ENCODE assay signal across 1 cellular context in the genomic region with DNA sequence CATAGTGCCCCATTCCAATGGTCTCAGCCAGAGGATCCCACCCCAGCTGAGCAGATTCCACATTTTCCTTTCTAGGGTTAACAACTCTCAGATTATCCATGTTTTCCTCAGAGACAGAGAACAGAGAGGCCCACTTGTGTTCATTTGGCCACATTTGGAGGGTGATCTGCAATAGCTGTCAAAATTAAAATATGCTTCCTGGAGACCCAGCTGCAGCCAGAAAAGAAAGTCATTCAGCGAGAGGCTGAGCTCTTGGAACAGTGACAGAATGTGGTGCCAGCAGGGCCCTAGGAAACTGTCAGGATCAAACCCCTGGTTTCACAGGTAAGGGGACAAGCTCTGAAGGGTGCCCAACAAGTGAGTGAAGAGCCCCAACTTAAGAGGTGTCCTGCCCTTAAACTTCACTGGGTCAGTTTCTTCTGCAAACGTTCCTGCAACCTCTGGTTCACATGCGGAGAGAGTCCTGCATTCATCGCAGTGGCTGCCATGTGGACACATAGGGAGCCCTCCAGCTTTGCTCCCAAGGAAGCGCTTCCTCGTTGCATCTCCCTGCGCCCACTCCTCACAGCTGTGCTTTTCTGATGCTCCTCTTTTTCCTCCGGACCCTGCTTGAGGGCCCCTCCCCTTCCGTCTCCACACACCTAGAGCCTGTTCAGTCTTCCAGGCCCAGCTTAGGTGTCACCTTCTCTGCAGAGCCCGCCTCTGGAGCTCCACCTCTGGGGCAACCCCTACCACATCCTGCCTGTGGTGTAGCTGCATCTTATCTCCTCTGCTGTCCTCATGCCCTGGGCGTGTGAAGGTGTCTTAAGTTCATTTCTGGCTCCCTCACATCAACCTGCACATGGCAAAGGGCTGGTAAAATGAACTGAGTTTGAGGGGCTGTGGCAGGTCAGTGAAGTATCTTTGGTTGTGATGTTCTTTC.
TF ChIP-seq lines count a peak whose summit lies in the region.

No MANE protein-coding gene starts in this region.

TF ChIP-seq in K562, 482 proteins besides CTCF, POLR2A, EP300 and RAD21:
- TF ChIP-seq MEIS2 (IDR thresholded peaks at IDR 0.05; ENCODE audit: partially characterized antibody) (peak; percentile 34), HSF4 (CRISPR knock-in tag; IDR thresholded peaks at IDR 0.05; ENCODE audit: borderline replicate concordance) (no peak), BCOR (IDR thresholded peaks at IDR 0.05) (no peak), L3MBTL2 (IDR thresholded peaks at IDR 0.05) (peak; percentile 53; the same call in 1 of the 2 replicates)
- TF ChIP-seq, protein P1, sequence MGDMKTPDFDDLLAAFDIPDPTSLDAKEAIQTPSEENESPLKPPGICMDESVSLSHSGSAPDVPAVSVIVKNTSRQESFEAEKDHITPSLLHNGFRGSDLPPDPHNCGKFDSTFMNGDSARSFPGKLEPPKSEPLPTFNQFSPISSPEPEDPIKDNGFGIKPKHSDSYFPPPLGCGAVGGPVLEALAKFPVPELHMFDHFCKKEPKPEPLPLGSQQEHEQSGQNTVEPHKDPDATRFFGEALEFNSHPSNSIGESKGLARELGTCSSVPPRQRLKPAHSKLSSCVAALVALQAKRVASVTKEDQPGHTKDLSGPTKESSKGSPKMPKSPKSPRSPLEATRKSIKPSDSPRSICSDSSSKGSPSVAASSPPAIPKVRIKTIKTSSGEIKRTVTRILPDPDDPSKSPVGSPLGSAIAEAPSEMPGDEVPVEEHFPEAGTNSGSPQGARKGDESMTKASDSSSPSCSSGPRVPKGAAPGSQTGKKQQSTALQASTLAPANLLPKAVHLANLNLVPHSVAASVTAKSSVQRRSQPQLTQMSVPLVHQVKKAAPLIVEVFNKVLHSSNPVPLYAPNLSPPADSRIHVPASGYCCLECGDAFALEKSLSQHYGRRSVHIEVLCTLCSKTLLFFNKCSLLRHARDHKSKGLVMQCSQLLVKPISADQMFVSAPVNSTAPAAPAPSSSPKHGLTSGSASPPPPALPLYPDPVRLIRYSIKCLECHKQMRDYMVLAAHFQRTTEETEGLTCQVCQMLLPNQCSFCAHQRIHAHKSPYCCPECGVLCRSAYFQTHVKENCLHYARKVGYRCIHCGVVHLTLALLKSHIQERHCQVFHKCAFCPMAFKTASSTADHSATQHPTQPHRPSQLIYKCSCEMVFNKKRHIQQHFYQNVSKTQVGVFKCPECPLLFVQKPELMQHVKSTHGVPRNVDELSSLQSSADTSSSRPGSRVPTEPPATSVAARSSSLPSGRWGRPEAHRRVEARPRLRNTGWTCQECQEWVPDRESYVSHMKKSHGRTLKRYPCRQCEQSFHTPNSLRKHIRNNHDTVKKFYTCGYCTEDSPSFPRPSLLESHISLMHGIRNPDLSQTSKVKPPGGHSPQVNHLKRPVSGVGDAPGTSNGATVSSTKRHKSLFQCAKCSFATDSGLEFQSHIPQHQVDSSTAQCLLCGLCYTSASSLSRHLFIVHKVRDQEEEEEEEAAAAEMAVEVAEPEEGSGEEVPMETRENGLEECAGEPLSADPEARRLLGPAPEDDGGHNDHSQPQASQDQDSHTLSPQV (IDR thresholded peaks at IDR 0.05) = 0 out of 2 replicates have a peak, but pooled peaks have one; percentile 28
- TF ChIP-seq, protein P2, sequence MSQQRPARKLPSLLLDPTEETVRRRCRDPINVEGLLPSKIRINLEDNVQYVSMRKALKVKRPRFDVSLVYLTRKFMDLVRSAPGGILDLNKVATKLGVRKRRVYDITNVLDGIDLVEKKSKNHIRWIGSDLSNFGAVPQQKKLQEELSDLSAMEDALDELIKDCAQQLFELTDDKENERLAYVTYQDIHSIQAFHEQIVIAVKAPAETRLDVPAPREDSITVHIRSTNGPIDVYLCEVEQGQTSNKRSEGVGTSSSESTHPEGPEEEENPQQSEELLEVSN (IDR thresholded peaks at IDR 0.05; ENCODE audit: borderline replicate concordance in 1 of 2, extremely low read depth in 1 of 2, insufficient read depth in 1 of 2, insufficient read length in 1 of 2, low read depth in 1 of 2, low read length in 1 of 2, poor library complexity in 1 of 2, severe bottlenecking in 1 of 2) = peak in 1 of 2 experiments; percentile 52
- TF ChIP-seq, protein P3, sequence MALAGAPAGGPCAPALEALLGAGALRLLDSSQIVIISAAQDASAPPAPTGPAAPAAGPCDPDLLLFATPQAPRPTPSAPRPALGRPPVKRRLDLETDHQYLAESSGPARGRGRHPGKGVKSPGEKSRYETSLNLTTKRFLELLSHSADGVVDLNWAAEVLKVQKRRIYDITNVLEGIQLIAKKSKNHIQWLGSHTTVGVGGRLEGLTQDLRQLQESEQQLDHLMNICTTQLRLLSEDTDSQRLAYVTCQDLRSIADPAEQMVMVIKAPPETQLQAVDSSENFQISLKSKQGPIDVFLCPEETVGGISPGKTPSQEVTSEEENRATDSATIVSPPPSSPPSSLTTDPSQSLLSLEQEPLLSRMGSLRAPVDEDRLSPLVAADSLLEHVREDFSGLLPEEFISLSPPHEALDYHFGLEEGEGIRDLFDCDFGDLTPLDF (CRISPR knock-in tag; IDR thresholded peaks at IDR 0.05) = no peak
- TF ChIP-seq, protein P4, sequence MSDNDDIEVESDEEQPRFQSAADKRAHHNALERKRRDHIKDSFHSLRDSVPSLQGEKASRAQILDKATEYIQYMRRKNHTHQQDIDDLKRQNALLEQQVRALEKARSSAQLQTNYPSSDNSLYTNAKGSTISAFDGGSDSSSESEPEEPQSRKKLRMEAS (CRISPR knock-in tag; IDR thresholded peaks at IDR 0.05) = peak; percentile 69
- TF ChIP-seq, protein P5, sequence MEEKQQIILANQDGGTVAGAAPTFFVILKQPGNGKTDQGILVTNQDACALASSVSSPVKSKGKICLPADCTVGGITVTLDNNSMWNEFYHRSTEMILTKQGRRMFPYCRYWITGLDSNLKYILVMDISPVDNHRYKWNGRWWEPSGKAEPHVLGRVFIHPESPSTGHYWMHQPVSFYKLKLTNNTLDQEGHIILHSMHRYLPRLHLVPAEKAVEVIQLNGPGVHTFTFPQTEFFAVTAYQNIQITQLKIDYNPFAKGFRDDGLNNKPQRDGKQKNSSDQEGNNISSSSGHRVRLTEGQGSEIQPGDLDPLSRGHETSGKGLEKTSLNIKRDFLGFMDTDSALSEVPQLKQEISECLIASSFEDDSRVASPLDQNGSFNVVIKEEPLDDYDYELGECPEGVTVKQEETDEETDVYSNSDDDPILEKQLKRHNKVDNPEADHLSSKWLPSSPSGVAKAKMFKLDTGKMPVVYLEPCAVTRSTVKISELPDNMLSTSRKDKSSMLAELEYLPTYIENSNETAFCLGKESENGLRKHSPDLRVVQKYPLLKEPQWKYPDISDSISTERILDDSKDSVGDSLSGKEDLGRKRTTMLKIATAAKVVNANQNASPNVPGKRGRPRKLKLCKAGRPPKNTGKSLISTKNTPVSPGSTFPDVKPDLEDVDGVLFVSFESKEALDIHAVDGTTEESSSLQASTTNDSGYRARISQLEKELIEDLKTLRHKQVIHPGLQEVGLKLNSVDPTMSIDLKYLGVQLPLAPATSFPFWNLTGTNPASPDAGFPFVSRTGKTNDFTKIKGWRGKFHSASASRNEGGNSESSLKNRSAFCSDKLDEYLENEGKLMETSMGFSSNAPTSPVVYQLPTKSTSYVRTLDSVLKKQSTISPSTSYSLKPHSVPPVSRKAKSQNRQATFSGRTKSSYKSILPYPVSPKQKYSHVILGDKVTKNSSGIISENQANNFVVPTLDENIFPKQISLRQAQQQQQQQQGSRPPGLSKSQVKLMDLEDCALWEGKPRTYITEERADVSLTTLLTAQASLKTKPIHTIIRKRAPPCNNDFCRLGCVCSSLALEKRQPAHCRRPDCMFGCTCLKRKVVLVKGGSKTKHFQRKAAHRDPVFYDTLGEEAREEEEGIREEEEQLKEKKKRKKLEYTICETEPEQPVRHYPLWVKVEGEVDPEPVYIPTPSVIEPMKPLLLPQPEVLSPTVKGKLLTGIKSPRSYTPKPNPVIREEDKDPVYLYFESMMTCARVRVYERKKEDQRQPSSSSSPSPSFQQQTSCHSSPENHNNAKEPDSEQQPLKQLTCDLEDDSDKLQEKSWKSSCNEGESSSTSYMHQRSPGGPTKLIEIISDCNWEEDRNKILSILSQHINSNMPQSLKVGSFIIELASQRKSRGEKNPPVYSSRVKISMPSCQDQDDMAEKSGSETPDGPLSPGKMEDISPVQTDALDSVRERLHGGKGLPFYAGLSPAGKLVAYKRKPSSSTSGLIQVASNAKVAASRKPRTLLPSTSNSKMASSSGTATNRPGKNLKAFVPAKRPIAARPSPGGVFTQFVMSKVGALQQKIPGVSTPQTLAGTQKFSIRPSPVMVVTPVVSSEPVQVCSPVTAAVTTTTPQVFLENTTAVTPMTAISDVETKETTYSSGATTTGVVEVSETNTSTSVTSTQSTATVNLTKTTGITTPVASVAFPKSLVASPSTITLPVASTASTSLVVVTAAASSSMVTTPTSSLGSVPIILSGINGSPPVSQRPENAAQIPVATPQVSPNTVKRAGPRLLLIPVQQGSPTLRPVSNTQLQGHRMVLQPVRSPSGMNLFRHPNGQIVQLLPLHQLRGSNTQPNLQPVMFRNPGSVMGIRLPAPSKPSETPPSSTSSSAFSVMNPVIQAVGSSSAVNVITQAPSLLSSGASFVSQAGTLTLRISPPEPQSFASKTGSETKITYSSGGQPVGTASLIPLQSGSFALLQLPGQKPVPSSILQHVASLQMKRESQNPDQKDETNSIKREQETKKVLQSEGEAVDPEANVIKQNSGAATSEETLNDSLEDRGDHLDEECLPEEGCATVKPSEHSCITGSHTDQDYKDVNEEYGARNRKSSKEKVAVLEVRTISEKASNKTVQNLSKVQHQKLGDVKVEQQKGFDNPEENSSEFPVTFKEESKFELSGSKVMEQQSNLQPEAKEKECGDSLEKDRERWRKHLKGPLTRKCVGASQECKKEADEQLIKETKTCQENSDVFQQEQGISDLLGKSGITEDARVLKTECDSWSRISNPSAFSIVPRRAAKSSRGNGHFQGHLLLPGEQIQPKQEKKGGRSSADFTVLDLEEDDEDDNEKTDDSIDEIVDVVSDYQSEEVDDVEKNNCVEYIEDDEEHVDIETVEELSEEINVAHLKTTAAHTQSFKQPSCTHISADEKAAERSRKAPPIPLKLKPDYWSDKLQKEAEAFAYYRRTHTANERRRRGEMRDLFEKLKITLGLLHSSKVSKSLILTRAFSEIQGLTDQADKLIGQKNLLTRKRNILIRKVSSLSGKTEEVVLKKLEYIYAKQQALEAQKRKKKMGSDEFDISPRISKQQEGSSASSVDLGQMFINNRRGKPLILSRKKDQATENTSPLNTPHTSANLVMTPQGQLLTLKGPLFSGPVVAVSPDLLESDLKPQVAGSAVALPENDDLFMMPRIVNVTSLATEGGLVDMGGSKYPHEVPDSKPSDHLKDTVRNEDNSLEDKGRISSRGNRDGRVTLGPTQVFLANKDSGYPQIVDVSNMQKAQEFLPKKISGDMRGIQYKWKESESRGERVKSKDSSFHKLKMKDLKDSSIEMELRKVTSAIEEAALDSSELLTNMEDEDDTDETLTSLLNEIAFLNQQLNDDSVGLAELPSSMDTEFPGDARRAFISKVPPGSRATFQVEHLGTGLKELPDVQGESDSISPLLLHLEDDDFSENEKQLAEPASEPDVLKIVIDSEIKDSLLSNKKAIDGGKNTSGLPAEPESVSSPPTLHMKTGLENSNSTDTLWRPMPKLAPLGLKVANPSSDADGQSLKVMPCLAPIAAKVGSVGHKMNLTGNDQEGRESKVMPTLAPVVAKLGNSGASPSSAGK (IDR thresholded peaks at IDR 0.05) = peak; percentile 63; the same call in 1 of the 2 replicates
- TF ChIP-seq, protein P6, sequence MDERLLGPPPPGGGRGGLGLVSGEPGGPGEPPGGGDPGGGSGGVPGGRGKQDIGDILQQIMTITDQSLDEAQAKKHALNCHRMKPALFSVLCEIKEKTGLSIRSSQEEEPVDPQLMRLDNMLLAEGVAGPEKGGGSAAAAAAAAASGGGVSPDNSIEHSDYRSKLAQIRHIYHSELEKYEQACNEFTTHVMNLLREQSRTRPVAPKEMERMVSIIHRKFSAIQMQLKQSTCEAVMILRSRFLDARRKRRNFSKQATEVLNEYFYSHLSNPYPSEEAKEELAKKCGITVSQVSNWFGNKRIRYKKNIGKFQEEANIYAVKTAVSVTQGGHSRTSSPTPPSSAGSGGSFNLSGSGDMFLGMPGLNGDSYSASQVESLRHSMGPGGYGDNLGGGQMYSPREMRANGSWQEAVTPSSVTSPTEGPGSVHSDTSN (CRISPR knock-in tag; IDR thresholded peaks at IDR 0.05; ENCODE audit: low read depth) = no peak
- TF ChIP-seq, protein P6 (tag; conservative IDR thresholded peaks at IDR 0.05; ENCODE audit: low read depth) = peak; percentile 51
